In genomic region chr9:128218518-128219389, GRCh38 we compare ENCODE assay signal across 8 cellular contexts. TPM values are rescaled to one million over a fixed set of nuclear protein-coding genes. Genes with fewer than 3 reads are reported as not detected.
DNase-seq lines count a peak whose midpoint lies in the region; ATAC-seq and TF ChIP-seq lines count a peak whose summit lies in the region.

No MANE protein-coding gene starts in this region.

- no peaks in the 10 kb centered on the region for H3K9me3 Mint-ChIP-seq in HFFc6

- H3K4me1 Mint-ChIP-seq in HFFc6 (ENCODE audit: low read depth): peaks cover 26% of the 10 kb centered on the region

- H3K36me3 Mint-ChIP-seq in HFFc6 (ENCODE audit: low read depth): peaks cover 10% of the 10 kb centered on the region; the same call in 1 of the 2 replicates

- no peak for TF ChIP-seq CTCF in HFFc6 (IDR thresholded peaks at IDR 0.05)

- peaks cover 2% of the 10 kb centered on the region; the same call in 1 of the 2 replicates for H3K27me3 Mint-ChIP-seq in HFFc6 (ENCODE audit: insufficient read depth)

- DNase-seq in NCI-H82 (lab: John Stamatoyannopoulos, UW) (peak; percentile 98), epidermal melanocyte (ENCODE audit: insufficient read length, low spot score) (peak; percentile 83), midbrain (lab: John Stamatoyannopoulos, UW) (peak; percentile 83), HFFc6 (no peak)
- DNase-seq in activated CD8-positive, alpha-beta memory T cell treated with anti-CD3 and anti-CD28 coated beads, Interleukin-2, amount 50 U/mL, for 48 hours: peak; percentile 94
- DNase-seq in stimulated activated CD8-positive, alpha-beta memory T cell treated with anti-CD3 and anti-CD28 coated beads, Interleukin-15, amount 100 ng/mL, for 48 hours (ENCODE audit: low read depth in 2 of 2): peak; percentile 86 to 94

- H3K4me3 Mint-ChIP-seq in HFFc6: no peak overlapping the region

- H3K27ac Mint-ChIP-seq in HFFc6: no peak overlapping the region

- peak; percentile 79 for ATAC-seq in GM18502 (IDR thresholded peaks at IDR 0.05; ENCODE audit: poor library complexity, unreplicated experiment)
- peak; percentile 90 for ATAC-seq in HG02938 (IDR thresholded peaks at IDR 0.05; ENCODE audit: unreplicated experiment)

RNA-seq across cellular contexts. Expression of gene DNM1, which starts 15.6 kb away (rescaled TPM):
- total RNA-seq in HFFc6 (2021; fragmentation: NEBNext Ultra II Directional; extraction: Animal tissue kit (Norgen Biotek cat#: 25700)): 10 to 100 TPM; 17.4 to 38.2 (median 32.7) TPM

RNA-seq across cellular contexts. Expression of gene CIZ1, which starts 27.4 kb away (rescaled TPM):
- total RNA-seq in HFFc6 (2021; fragmentation: NEBNext Ultra II Directional; extraction: Animal tissue kit (Norgen Biotek cat#: 25700)): 100 to 1,000 TPM; 119 to 168 (median 148) TPM

RNA-seq across cellular contexts. Expression of gene GOLGA2, which starts 57.1 kb away (rescaled TPM):
- 100 to 1,000 TPM; 142 to 167 (median 156) TPM for total RNA-seq in HFFc6 (2021; fragmentation: NEBNext Ultra II Directional; extraction: Animal tissue kit (Norgen Biotek cat#: 25700))

RNA-seq across cellular contexts. Expression of gene SWI5, which starts 57.3 kb away (rescaled TPM):
- total RNA-seq in HFFc6 (2021; fragmentation: NEBNext Ultra II Directional; extraction: Animal tissue kit (Norgen Biotek cat#: 25700)): 10 to 100 TPM; 40.7 to 46.7 (median 41.9) TPM

RNA-seq across cellular contexts. Expression of gene BBLN, which starts 58.7 kb away (rescaled TPM):
- 10 to 100 TPM; 45.7 to 63.2 (median 50.5) TPM for total RNA-seq in HFFc6 (2021; fragmentation: NEBNext Ultra II Directional; extraction: Animal tissue kit (Norgen Biotek cat#: 25700))
